Comparison of ENCODE assay signal across 8 cellular contexts in the genomic region with DNA sequence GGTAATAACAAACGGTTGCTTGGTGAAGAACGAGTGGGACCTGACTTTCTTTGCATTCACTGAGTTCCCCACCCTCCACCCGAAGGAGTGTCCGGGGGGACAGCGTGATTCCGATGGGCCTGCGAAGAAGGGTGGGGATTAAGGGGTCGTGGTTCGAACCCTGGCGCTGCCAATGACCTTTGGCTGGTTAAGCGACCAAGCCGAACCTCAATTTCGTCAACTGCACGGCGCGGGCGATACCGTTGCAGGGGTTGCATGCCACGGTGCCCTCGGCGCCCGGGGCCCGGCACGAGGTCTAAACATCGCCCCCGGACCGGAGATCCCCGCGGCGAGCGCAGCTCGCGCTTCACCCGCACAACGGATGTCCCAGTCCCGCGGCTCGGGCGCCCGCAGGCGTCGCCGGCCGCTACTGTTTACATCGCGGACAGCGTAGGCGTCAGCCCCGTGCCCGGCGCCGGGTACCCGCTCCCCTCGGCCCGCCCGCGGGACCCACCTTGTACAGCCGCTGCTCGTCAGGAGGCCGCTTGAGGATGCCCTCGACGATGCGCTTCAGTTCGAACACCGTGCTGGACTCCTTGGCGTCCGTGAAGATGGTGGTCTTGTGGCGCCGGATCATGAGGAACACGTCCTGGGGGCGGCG. TPM values are rescaled to one million over a fixed set of nuclear protein-coding genes. Genes with fewer than 3 reads are reported as not detected.
DNase-seq lines count a peak whose midpoint lies in the region; ATAC-seq, FAIRE-seq and TF ChIP-seq lines count a peak whose summit lies in the region.

No MANE protein-coding gene starts in this region.

- H3K4me1 ChIP-seq in heart right ventricle = peaks cover 9 to 43% (median 28%) of the 10 kb centered on the region in 9 donors

- H3K27ac Mint-ChIP-seq in CD14-positive monocyte = peak overlapping the region in 6 of 7 donors; percentile 22 to 96 (median 81)
- peak overlapping the region; percentile 93 for H3K27ac Mint-ChIP-seq in activated T-helper 2 cell treated with anti-CD3 and anti-CD28 coated beads, Interferon-gamma antibody, Interleukin-2, Interleukin-4, amounts not matched to agents 10 μg/mL and 5 μg/mL and 100 μg/mL, durations not matched to agents 14 hours and 24 hours and 36 hours

- intact Hi-C loops in CD14-positive monocyte (cut with micrococcal nuclease) = loop anchor here (1.0 to 5.0 kb wide), 2 partner anchors 23 to 246 kb away; a partner anchor contains a TSS
- intact Hi-C loops in activated T-helper 2 cell treated with anti-CD3 and anti-CD28 coated beads, Interferon-gamma antibody, Interleukin-2, Interleukin-4, amounts not matched to agents 10 μg/mL and 5 μg/mL and 100 μg/mL, durations not matched to agents 14 hours and 24 hours and 36 hours (cut with micrococcal nuclease) = loop anchor here (1.0 kb wide), 1 partner anchor 24 kb away; a partner anchor contains a TSS
- intact Hi-C loops in heart right ventricle (cut with DNase I) = loop anchor here in 5 of 10 donors (1.0 to 10.0 kb wide), 4 partner anchors 23 to 88 kb away; a partner anchor contains a TSS
- intact Hi-C loops in posterior vena cava (cut with DNase I) = loop anchor here in 1 of 2 donors (2.0 to 5.0 kb wide), 2 partner anchors 52 to 1046 kb away; no protein-coding TSS in a partner anchor

- peaks cover 33 to 45% of the 10 kb centered on the region in 2 donors for H3K36me3 Mint-ChIP-seq in CD14-positive monocyte
- peaks cover 31% of the 10 kb centered on the region for H3K36me3 Mint-ChIP-seq in activated T-helper 2 cell treated with anti-CD3 and anti-CD28 coated beads, Interferon-gamma antibody, Interleukin-2, Interleukin-4, amounts not matched to agents 10 μg/mL and 5 μg/mL and 100 μg/mL, durations not matched to agents 14 hours and 24 hours and 36 hours (ENCODE audit: low read depth)

- TF ChIP-seq CTCF in CD14-positive monocyte (IDR thresholded peaks at IDR 0.05) (no peak), heart right ventricle (IDR thresholded peaks at IDR 0.05) (no peak), retinal pigment epithelial cell (conservative IDR thresholded peaks at IDR 0.05; ENCODE audit: low read depth, low read length) (no peak)

- H3K27me3 Mint-ChIP-seq in CD14-positive monocyte (ENCODE audit: low read depth in 3 of 3) = peaks cover 0 to 10% (median 5%) of the 10 kb centered on the region in 3 donors
- H3K27me3 Mint-ChIP-seq in activated T-helper 2 cell treated with anti-CD3 and anti-CD28 coated beads, Interferon-gamma antibody, Interleukin-2, Interleukin-4, amounts not matched to agents 10 μg/mL and 5 μg/mL and 100 μg/mL, durations not matched to agents 14 hours and 24 hours and 36 hours (ENCODE audit: low read depth) = no peaks in the 10 kb centered on the region

- H3K9me3 ChIP-seq in heart right ventricle = no peaks in the 10 kb centered on the region

- H3K9me3 Mint-ChIP-seq in CD14-positive monocyte = peaks cover 0 to 3% (median 0%) of the 10 kb centered on the region in 7 donors
- no peaks in the 10 kb centered on the region for H3K9me3 Mint-ChIP-seq in activated T-helper 2 cell treated with anti-CD3 and anti-CD28 coated beads, Interferon-gamma antibody, Interleukin-2, Interleukin-4, amounts not matched to agents 10 μg/mL and 5 μg/mL and 100 μg/mL, durations not matched to agents 14 hours and 24 hours and 36 hours

- DNase-seq in CD14-positive monocyte (ENCODE audit: low spot score) (peak; percentile 44), heart right ventricle (peak in 1 of 2 donors; percentile 48), retinal pigment epithelial cell (ENCODE audit: low read depth) (no peak), RCC 7860 (ENCODE audit: low spot score) (no peak), posterior vena cava (ENCODE audit: low spot score) (no peak)
- peak; percentile 35 for DNase-seq in activated T-helper 2 cell treated with anti-CD3 and anti-CD28 coated beads, Interferon-gamma antibody, Interleukin-2, Interleukin-4, amounts not matched to agents 10 μg/mL and 5 μg/mL and 100 μg/mL, durations not matched to agents 14 hours and 24 hours and 36 hours (ENCODE audit: low spot score)

- peaks cover 0 to 38% (median 12%) of the 10 kb centered on the region in 9 donors for H3K36me3 ChIP-seq in heart right ventricle

- H3K4me3 ChIP-seq in heart right ventricle = peak overlapping the region; percentile 81 to 100 (median 98)
- H3K4me3 ChIP-seq in retinal pigment epithelial cell (ENCODE audit: low read length) = peak overlapping the region; percentile 86

- H3K4me3 Mint-ChIP-seq in CD14-positive monocyte = peak overlapping the region; percentile 90 to 95
- H3K4me3 Mint-ChIP-seq in activated T-helper 2 cell treated with anti-CD3 and anti-CD28 coated beads, Interferon-gamma antibody, Interleukin-2, Interleukin-4, amounts not matched to agents 10 μg/mL and 5 μg/mL and 100 μg/mL, durations not matched to agents 14 hours and 24 hours and 36 hours (ENCODE audit: low read depth) = peak overlapping the region; percentile 97

- 1% methylated on average over 71 to 72 of the region's 72 CpGs for WGBS in heart right ventricle, 2 donors

- no peaks in the 10 kb centered on the region for H3K27me3 ChIP-seq in heart right ventricle

- H3K27ac ChIP-seq in heart right ventricle = peak overlapping the region; percentile 73 to 100 (median 88)

- peaks cover 43% of the 10 kb centered on the region for H3K4me1 Mint-ChIP-seq in CD14-positive monocyte
- peaks cover 15% of the 10 kb centered on the region for H3K4me1 Mint-ChIP-seq in activated T-helper 2 cell treated with anti-CD3 and anti-CD28 coated beads, Interferon-gamma antibody, Interleukin-2, Interleukin-4, amounts not matched to agents 10 μg/mL and 5 μg/mL and 100 μg/mL, durations not matched to agents 14 hours and 24 hours and 36 hours (ENCODE audit: low read depth)

- no peak for FAIRE-seq in RCC 7860 (lab: Jason Lieb, UNC)

- ATAC-seq in GM19372 (IDR thresholded peaks at IDR 0.05; ENCODE audit: low read depth, unreplicated experiment) (peak; percentile 22), HG03460 (IDR thresholded peaks at IDR 0.05; ENCODE audit: unreplicated experiment) (peak; percentile 26), heart right ventricle (peak in 2 of 8 donors; percentile 0 to 3)

RNA-seq across cellular contexts. Expression of a gene that starts 0.5 kb away (rescaled TPM):
- polyA plus RNA-seq in CD14-positive monocyte = 100 to 1,000 TPM; 363 to 405 TPM
- 242 and 252 TPM in 2 replicates for total RNA-seq in activated T-helper 2 cell treated with anti-CD3 and anti-CD28 coated beads, Interferon-gamma antibody, Interleukin-2, Interleukin-4, amounts not matched to agents 10 μg/mL and 5 μg/mL and 100 μg/mL, durations not matched to agents 14 hours and 24 hours and 36 hours
- 100 to 1,000 TPM; 248 to 373 (median 323) TPM for total RNA-seq in heart right ventricle
- 1,000 to 10,000 TPM in 1 of 2 donors, 100 to 1,000 TPM in 1; 511 to 1,196 TPM for polyA plus RNA-seq in heart right ventricle
- 100 to 1,000 TPM; 182 to 196 TPM for total RNA-seq in posterior vena cava

RNA-seq across cellular contexts. Expression of a gene that starts 10.7 kb away (rescaled TPM):
- polyA plus RNA-seq in CD14-positive monocyte (not detected), heart right ventricle (not detected)
- not detected in 2 replicates for total RNA-seq in activated T-helper 2 cell treated with anti-CD3 and anti-CD28 coated beads, Interferon-gamma antibody, Interleukin-2, Interleukin-4, amounts not matched to agents 10 μg/mL and 5 μg/mL and 100 μg/mL, durations not matched to agents 14 hours and 24 hours and 36 hours
- total RNA-seq in heart right ventricle (under 1 TPM in 1 of 10 donors, not detected in 9; 0.60 TPM), posterior vena cava (not detected)

RNA-seq across cellular contexts. Expression of a gene that starts 21.6 kb away (rescaled TPM):
- polyA plus RNA-seq in CD14-positive monocyte = not detected
- not detected in 2 replicates for total RNA-seq in activated T-helper 2 cell treated with anti-CD3 and anti-CD28 coated beads, Interferon-gamma antibody, Interleukin-2, Interleukin-4, amounts not matched to agents 10 μg/mL and 5 μg/mL and 100 μg/mL, durations not matched to agents 14 hours and 24 hours and 36 hours
- not detected for total RNA-seq in heart right ventricle
- not detected for polyA plus RNA-seq in heart right ventricle
- total RNA-seq in posterior vena cava = not detected

RNA-seq across cellular contexts. Expression of a gene that starts 24.2 kb away (rescaled TPM):
- 10 to 100 TPM; 19.0 to 31.8 TPM for polyA plus RNA-seq in CD14-positive monocyte
- total RNA-seq in activated T-helper 2 cell treated with anti-CD3 and anti-CD28 coated beads, Interferon-gamma antibody, Interleukin-2, Interleukin-4, amounts not matched to agents 10 μg/mL and 5 μg/mL and 100 μg/mL, durations not matched to agents 14 hours and 24 hours and 36 hours = 694 and 701 TPM in 2 replicates
- 100 to 1,000 TPM; 228 to 392 (median 261) TPM for total RNA-seq in heart right ventricle
- 1,000 to 10,000 TPM in 1 of 2 donors, 100 to 1,000 TPM in 1; 182 to 1,328 TPM for polyA plus RNA-seq in heart right ventricle
- total RNA-seq in posterior vena cava = 100 to 1,000 TPM; 320 to 360 TPM

RNA-seq across cellular contexts. Expression of a gene that starts 40.4 kb away (rescaled TPM):
- polyA plus RNA-seq in CD14-positive monocyte (1 to 10 TPM; 2.1 to 3.1 TPM), heart right ventricle (not detected)
- total RNA-seq in activated T-helper 2 cell treated with anti-CD3 and anti-CD28 coated beads, Interferon-gamma antibody, Interleukin-2, Interleukin-4, amounts not matched to agents 10 μg/mL and 5 μg/mL and 100 μg/mL, durations not matched to agents 14 hours and 24 hours and 36 hours = 11.4 and 11.5 TPM in 2 replicates
- total RNA-seq in heart right ventricle (under 1 TPM in 1 of 10 donors, not detected in 9; 0.20 TPM), posterior vena cava (not detected)

Comparison
In these comparisons a context has a peak if more than half of its experiments do, and no peak if none do; other contexts are left out.
1. DNase-seq: peak in CD14-positive monocyte (single experiment) and activated T-helper 2 cell treated with anti-CD3 and anti-CD28 coated beads, Interferon-gamma antibody, Interleukin-2, Interleukin-4, amounts not matched to agents 10 μg/mL and 5 μg/mL and 100 μg/mL, durations not matched to agents 14 hours and 24 hours and 36 hours (single experiment); none in retinal pigment epithelial cell (single experiment), RCC 7860 (single experiment) and posterior vena cava (single experiment).